8 cellular contexts compared by ENCODE assay signal in genomic region chr1:185813401-185813979, GRCh38.
DNase-seq lines count a peak whose midpoint lies in the region; ATAC-seq lines count a peak whose summit lies in the region.

No MANE protein-coding gene starts in this region.

- DNase-seq in NCI-H146 (lab: John Stamatoyannopoulos, UW) (peak; percentile 14), NCI-H146 treated with DMSO at 0.1 percent for 48 hours (lab: John Stamatoyannopoulos, UW; ENCODE audit: unreplicated experiment) (no peak), NCI-H510A treated with DMSO at 0.1 percent for 48 hours (lab: John Stamatoyannopoulos, UW) (peak; percentile 53), brain pericyte (ENCODE audit: low read depth, low spot score) (peak; percentile 17), medulla oblongata (ENCODE audit: extremely low spot score) (peak; percentile 17)

- peak; percentile 55 for ATAC-seq in HG02642 (IDR thresholded peaks at IDR 0.05; ENCODE audit: poor library complexity, unreplicated experiment)
- no peak for ATAC-seq in HG03108 (IDR thresholded peaks at IDR 0.05; ENCODE audit: unreplicated experiment)
- no peak for ATAC-seq in GM21423 (IDR thresholded peaks at IDR 0.05; ENCODE audit: unreplicated experiment)
